In genomic region chr17:49991409-49991808, GRCh38 we compare ENCODE assay signal across 21 cellular contexts. TPM values are rescaled to one million over a fixed set of nuclear protein-coding genes. Genes with fewer than 3 reads are reported as not detected.
DNase-seq lines count a peak whose midpoint lies in the region; TF ChIP-seq lines count a peak whose summit lies in the region.
"Had no signal": no experiment of that assay in that cellular context is flagged by ENCODE, and none has a peak within 500 bp of the region (broad histone marks: within the 10 kb centered on the region; RNA-seq: fewer than 3 reads in every experiment).

No MANE protein-coding gene starts in this region.

- H3K9me3 ChIP-seq in right atrium auricular region: no peaks in the 10 kb centered on the region
- no peaks in the 10 kb centered on the region for H3K9me3 ChIP-seq in sigmoid colon

- DNase-seq in cardiac septum (ENCODE audit: low spot score): peak; percentile 66
- DNase-seq in right atrium auricular region (ENCODE audit: low spot score): no peak
- peak; percentile 70 for DNase-seq in coronary artery (ENCODE audit: low spot score)
- DNase-seq in mesenteric fat pad (ENCODE audit: low spot score): peak; percentile 82
- no peak for DNase-seq in activated T-helper 1 cell treated with anti-CD3 and anti-CD28 coated beads, Interleukin-12 subunit alpha, Interleukin-12 subunit beta, Interleukin-2, Interleukin-4 antibody, amounts not matched to agents 30 ng/mL and 10 ng/mL and 1 ng/mL, durations not matched to agents 14 hours and 24 hours and 36 hours (ENCODE audit: low spot score)
- no peak for DNase-seq in sigmoid colon
- DNase-seq in foreskin melanocyte: no peak
- no peak for DNase-seq in NCI-H1694 treated with DMSO at 0.1 percent for 48 hours (lab: John Stamatoyannopoulos, UW)
- DNase-seq: DMS79, GM23248, Karpas-422, MV-4-11, NCI-H1105 treated with DMSO at 0.1 percent for 48 hours, NCI-H187, NCI-H446, NCI-H526, SHP77 had no signal

- no peaks in the 10 kb centered on the region for H3K9me3 Mint-ChIP-seq in activated T-helper 1 cell treated with anti-CD3 and anti-CD28 coated beads, Interleukin-12 subunit alpha, Interleukin-12 subunit beta, Interleukin-2, Interleukin-4 antibody, amounts not matched to agents 30 ng/mL and 10 ng/mL and 1 ng/mL, durations not matched to agents 14 hours and 24 hours and 36 hours

- peaks cover 12% of the 10 kb centered on the region for H3K4me1 Mint-ChIP-seq in activated T-helper 1 cell treated with anti-CD3 and anti-CD28 coated beads, Interleukin-12 subunit alpha, Interleukin-12 subunit beta, Interleukin-2, Interleukin-4 antibody, amounts not matched to agents 30 ng/mL and 10 ng/mL and 1 ng/mL, durations not matched to agents 14 hours and 24 hours and 36 hours (ENCODE audit: low read depth)

- H3K27ac ChIP-seq in right atrium auricular region (no peak overlapping the region), coronary artery (no peak overlapping the region), sigmoid colon (no peak overlapping the region)
- H3K27ac ChIP-seq: GM23248 had no signal

- TF ChIP-seq POLR2A in sigmoid colon (IDR thresholded peaks at IDR 0.05): no peak

- H3K36me3 ChIP-seq in right atrium auricular region: no peaks in the 10 kb centered on the region
- no peaks in the 10 kb centered on the region for H3K36me3 ChIP-seq in sigmoid colon

- intact Hi-C loops in cardiac septum (cut with DNase I): loop anchor here (5.0 to 10.0 kb wide), 2 partner anchors 39 to 287 kb away; partner anchors contain the start of gene SLC35B1
- intact Hi-C loops in activated T-helper 1 cell treated with anti-CD3 and anti-CD28 coated beads, Interleukin-12 subunit alpha, Interleukin-12 subunit beta, Interleukin-2, Interleukin-4 antibody, amounts not matched to agents 30 ng/mL and 10 ng/mL and 1 ng/mL, durations not matched to agents 14 hours and 24 hours and 36 hours (cut with micrococcal nuclease): loop anchor here (10.0 kb wide), 1 partner anchor 497 kb away; the partner anchor contains the start of gene NGFR
- intact Hi-C loops in sigmoid colon (cut with DNase I): no loop called here

- WGBS in sigmoid colon, 2 donors: 85 to 88% methylated on average over 14 of the region's 14 CpGs

- no peak overlapping the region for H3K4me3 Mint-ChIP-seq in activated T-helper 1 cell treated with anti-CD3 and anti-CD28 coated beads, Interleukin-12 subunit alpha, Interleukin-12 subunit beta, Interleukin-2, Interleukin-4 antibody, amounts not matched to agents 30 ng/mL and 10 ng/mL and 1 ng/mL, durations not matched to agents 14 hours and 24 hours and 36 hours

- H3K27me3 Mint-ChIP-seq in activated T-helper 1 cell treated with anti-CD3 and anti-CD28 coated beads, Interleukin-12 subunit alpha, Interleukin-12 subunit beta, Interleukin-2, Interleukin-4 antibody, amounts not matched to agents 30 ng/mL and 10 ng/mL and 1 ng/mL, durations not matched to agents 14 hours and 24 hours and 36 hours (ENCODE audit: insufficient read depth): peaks cover 75% of the 10 kb centered on the region

- H3K4me1 ChIP-seq in right atrium auricular region (peaks cover 0 to 32% of the 10 kb centered on the region in 2 donors), sigmoid colon (peaks cover 0 to 40% (median 38%) of the 10 kb centered on the region in 4 donors)

- H3K4me3 ChIP-seq in right atrium auricular region (no peak overlapping the region), coronary artery (no peak overlapping the region), sigmoid colon (no peak overlapping the region)
- H3K4me3 ChIP-seq: GM12878, GM23248 had no signal

- H3K27me3 ChIP-seq in right atrium auricular region (peaks cover 9 to 18% of the 10 kb centered on the region in 2 donors), sigmoid colon (peaks cover 27 to 100% (median 87%) of the 10 kb centered on the region in 3 donors)

- TF ChIP-seq EP300 in sigmoid colon (IDR thresholded peaks at IDR 0.05): no peak

- TF ChIP-seq CTCF in right atrium auricular region (IDR thresholded peaks at IDR 0.05) (no peak), coronary artery (IDR thresholded peaks at IDR 0.05) (no peak), sigmoid colon (IDR thresholded peaks at IDR 0.05) (no peak)

- H3K36me3 Mint-ChIP-seq in activated T-helper 1 cell treated with anti-CD3 and anti-CD28 coated beads, Interleukin-12 subunit alpha, Interleukin-12 subunit beta, Interleukin-2, Interleukin-4 antibody, amounts not matched to agents 30 ng/mL and 10 ng/mL and 1 ng/mL, durations not matched to agents 14 hours and 24 hours and 36 hours (ENCODE audit: low read depth): no peaks in the 10 kb centered on the region

- H3K27ac Mint-ChIP-seq in activated T-helper 1 cell treated with anti-CD3 and anti-CD28 coated beads, Interleukin-12 subunit alpha, Interleukin-12 subunit beta, Interleukin-2, Interleukin-4 antibody, amounts not matched to agents 30 ng/mL and 10 ng/mL and 1 ng/mL, durations not matched to agents 14 hours and 24 hours and 36 hours: no peak overlapping the region
- H3K27ac Mint-ChIP-seq: CD14-positive monocyte had no signal

RNA-seq across cellular contexts. Expression of gene DLX3, which starts 3.6 kb away (rescaled TPM):
- total RNA-seq in cardiac septum (not detected), right atrium auricular region (under 1 TPM in 1 of 2 donors, not detected in 1; 0.12 TPM), mesenteric fat pad (0.48 TPM), sigmoid colon (under 1 TPM in 1 of 4 donors, not detected in 3; 0.27 TPM)
- total RNA-seq in activated T-helper 1 cell treated with anti-CD3 and anti-CD28 coated beads, Interleukin-12 subunit alpha, Interleukin-12 subunit beta, Interleukin-2, Interleukin-4 antibody, amounts not matched to agents 30 ng/mL and 10 ng/mL and 1 ng/mL, durations not matched to agents 14 hours and 24 hours and 36 hours: not detected in 2 replicates
- under 1 TPM in 1 of 3 donors, not detected in 2; 0.07 TPM for polyA plus RNA-seq in sigmoid colon
- total RNA-seq: A172, GM12878 had no signal
- polyA plus RNA-seq: AG04450, CD14-positive monocyte, GM12878 had no signal

RNA-seq across cellular contexts. Expression of gene DLX4, which starts 22.4 kb away (rescaled TPM):
- total RNA-seq in cardiac septum (0.16 TPM), right atrium auricular region (under 1 TPM in 1 of 2 donors, not detected in 1; 0.71 TPM), mesenteric fat pad (0.55 TPM), sigmoid colon (not detected)
- total RNA-seq in activated T-helper 1 cell treated with anti-CD3 and anti-CD28 coated beads, Interleukin-12 subunit alpha, Interleukin-12 subunit beta, Interleukin-2, Interleukin-4 antibody, amounts not matched to agents 30 ng/mL and 10 ng/mL and 1 ng/mL, durations not matched to agents 14 hours and 24 hours and 36 hours: 0.20 TPM in 1 of 2 replicates, not detected in the other
- under 1 TPM in 1 of 3 donors, not detected in 2; 0.34 TPM for polyA plus RNA-seq in sigmoid colon
- total RNA-seq: GM23248 had no signal

Comparison
In these comparisons a context has a peak if more than half of its experiments do, and no peak if none do; other contexts are left out.
1. DNase-seq: peak in cardiac septum (single experiment), coronary artery (single experiment) and mesenteric fat pad (single experiment); none in right atrium auricular region (single experiment), activated T-helper 1 cell treated with anti-CD3 and anti-CD28 coated beads, Interleukin-12 subunit alpha, Interleukin-12 subunit beta, Interleukin-2, Interleukin-4 antibody, amounts not matched to agents 30 ng/mL and 10 ng/mL and 1 ng/mL, durations not matched to agents 14 hours and 24 hours and 36 hours (single experiment), sigmoid colon (single experiment), foreskin melanocyte (single experiment) and NCI-H1694 treated with DMSO at 0.1 percent for 48 hours (single experiment).